In genomic region chr19:16588824-16589577, GRCh38 we compare ENCODE assay signal across 9 cellular contexts. TPM values are rescaled to one million over a fixed set of nuclear protein-coding genes. Genes with fewer than 3 reads are reported as not detected.
DNase-seq lines count a peak whose midpoint lies in the region; ATAC-seq and TF ChIP-seq lines count a peak whose summit lies in the region.
"Had no signal": no experiment of that assay in that cellular context is flagged by ENCODE, and none has a peak within 500 bp of the region (broad histone marks: within the 10 kb centered on the region; RNA-seq: fewer than 3 reads in every experiment).

No MANE protein-coding gene starts in this region.

- H3K27me3 ChIP-seq in HAP-1 (ENCODE audit: low read depth), result no peaks in the 10 kb centered on the region
- H3K27me3 ChIP-seq in PC-9 (ENCODE audit: insufficient read depth, low read depth), result no peaks in the 10 kb centered on the region
- H3K27me3 ChIP-seq in lower lobe of right lung (ENCODE audit: low read depth), result no peaks in the 10 kb centered on the region

- H3K27ac ChIP-seq in angular gyrus (ENCODE audit: low read depth, low read length) (peak overlapping the region; percentile 58), PC-9 (no peak overlapping the region), lower lobe of right lung (no peak overlapping the region)

- no peaks in the 10 kb centered on the region for H3K9me3 Mint-ChIP-seq in activated CD4-positive, alpha-beta T cell treated with anti-CD3 and anti-CD28 coated beads, Interleukin-2, amount 10 ng/mL, durations not matched to agents 24 days and 14 days
- no peaks in the 10 kb centered on the region for H3K9me3 Mint-ChIP-seq in stimulated activated memory B cell treated with anti-CD40 and anti-IgM and Interleukin-4, amounts not matched to agents 10 μg/mL and 1 μg/mL and 100 μg/mL, for 72 hours

- intact Hi-C loops in activated CD4-positive, alpha-beta T cell treated with anti-CD3 and anti-CD28 coated beads, Interleukin-2, amount 10 ng/mL, durations not matched to agents 24 days and 14 days (cut with micrococcal nuclease), result no loop called here
- intact Hi-C loops in PC-9 (cut with micrococcal nuclease; ENCODE audit: unreplicated experiment) (no loop called here), lower lobe of right lung (cut with DNase I) (no loop called here)

- CTCF ChIA-PET in PC-9 (lab: Charles Lee), result no interaction called here

- in situ Hi-C loops in HAP-1 (cut with MboI; ENCODE audit: low sequenced_read_pairs), result no loop called here

- H3K27ac Mint-ChIP-seq in activated CD4-positive, alpha-beta T cell treated with anti-CD3 and anti-CD28 coated beads, Interleukin-2, amount 10 ng/mL, durations not matched to agents 24 days and 14 days, result peak overlapping the region; percentile 96
- H3K27ac Mint-ChIP-seq in stimulated activated memory B cell treated with anti-CD40 and anti-IgM and Interleukin-4, amounts not matched to agents 10 μg/mL and 1 μg/mL and 100 μg/mL, for 72 hours, result peak overlapping the region; percentile 94

- no peaks in the 10 kb centered on the region for H3K9me2 ChIP-seq in PC-9 (ENCODE audit: insufficient read depth)

- H3K36me3 ChIP-seq in HAP-1 (replicated peaks) (no peaks in the 10 kb centered on the region), PC-9 (ENCODE audit: low read depth) (no peaks in the 10 kb centered on the region), lower lobe of right lung (no peaks in the 10 kb centered on the region)

- ATAC-seq in HG03108 (IDR thresholded peaks at IDR 0.05; ENCODE audit: unreplicated experiment), result peak; percentile 7
- ATAC-seq in stimulated activated memory B cell treated with anti-CD40 and anti-IgM and Interleukin-4, amounts not matched to agents 10 μg/mL and 1 μg/mL and 100 μg/mL, for 72 hours, result peak; percentile 2
- ATAC-seq in lower lobe of right lung, result no peak

- H3K4me1 ChIP-seq in HAP-1 (peaks cover 7% of the 10 kb centered on the region), PC-9 (replicated peaks; ENCODE audit: insufficient read depth) (peaks cover 18% of the 10 kb centered on the region), lower lobe of right lung (peaks cover 90% of the 10 kb centered on the region)

- H3K4me3 ChIP-seq in HAP-1, result no peak overlapping the region
- H3K4me3 ChIP-seq in PC-9, result no peak overlapping the region
- H3K4me3 ChIP-seq in lower lobe of right lung, result no peak overlapping the region

- peaks cover 96% of the 10 kb centered on the region for H3K79me2 ChIP-seq in PC-9 (ENCODE audit: low read depth)

- H3F3A ChIP-seq in PC-9 (ENCODE audit: insufficient read depth, low read depth), result peaks cover 8% of the 10 kb centered on the region; the same call in 1 of the 2 replicates

- H3K36me3 Mint-ChIP-seq in activated CD4-positive, alpha-beta T cell treated with anti-CD3 and anti-CD28 coated beads, Interleukin-2, amount 10 ng/mL, durations not matched to agents 24 days and 14 days (ENCODE audit: low read depth), result peaks cover 6% of the 10 kb centered on the region
- no peaks in the 10 kb centered on the region for H3K36me3 Mint-ChIP-seq in stimulated activated memory B cell treated with anti-CD40 and anti-IgM and Interleukin-4, amounts not matched to agents 10 μg/mL and 1 μg/mL and 100 μg/mL, for 72 hours

- H3K4me2 ChIP-seq in PC-9, result no peak overlapping the region

- no TSS peak for BruUV-seq in PC-9 (replicated peaks; lab: Mats Ljungman, UMichigan)

- H3K9me3 ChIP-seq in HAP-1 (no peaks in the 10 kb centered on the region), PC-9 (ENCODE audit: insufficient read depth, low read depth) (no peaks in the 10 kb centered on the region; the same call in 1 of the 2 replicates), lower lobe of right lung (no peaks in the 10 kb centered on the region)

- H3K27me3 Mint-ChIP-seq in activated CD4-positive, alpha-beta T cell treated with anti-CD3 and anti-CD28 coated beads, Interleukin-2, amount 10 ng/mL, durations not matched to agents 24 days and 14 days, result no peaks in the 10 kb centered on the region
- no peaks in the 10 kb centered on the region for H3K27me3 Mint-ChIP-seq in stimulated activated memory B cell treated with anti-CD40 and anti-IgM and Interleukin-4, amounts not matched to agents 10 μg/mL and 1 μg/mL and 100 μg/mL, for 72 hours

- POLR2A ChIA-PET in PC-9 (lab: Charles Lee; ENCODE audit: unreplicated experiment), result no interaction called here

- H2AFZ ChIP-seq in PC-9, result no peak overlapping the region

- H3K4me1 Mint-ChIP-seq in activated CD4-positive, alpha-beta T cell treated with anti-CD3 and anti-CD28 coated beads, Interleukin-2, amount 10 ng/mL, durations not matched to agents 24 days and 14 days, result peaks cover 75% of the 10 kb centered on the region
- peaks cover 95% of the 10 kb centered on the region for H3K4me1 Mint-ChIP-seq in stimulated activated memory B cell treated with anti-CD40 and anti-IgM and Interleukin-4, amounts not matched to agents 10 μg/mL and 1 μg/mL and 100 μg/mL, for 72 hours

- DNase-seq in activated CD4-positive, alpha-beta T cell treated with anti-CD3 and anti-CD28 coated beads, Interleukin-2, amount 10 ng/mL, durations not matched to agents 24 days and 14 days, result no peak
- no peak for DNase-seq in activated CD4-positive, alpha-beta T cell treated with anti-CD3 and anti-CD28 coated beads for 4 hours
- DNase-seq in HAP-1 (ENCODE audit: low spot score in 2 of 2) (no peak), PC-9 (no peak), lower lobe of right lung (no peak)
- DNase-seq: NCI-H1048 had no signal

- peaks cover 92% of the 10 kb centered on the region for H4K20me1 ChIP-seq in PC-9 (ENCODE audit: insufficient read depth)

- peak overlapping the region; percentile 87 for H3K4me3 Mint-ChIP-seq in activated CD4-positive, alpha-beta T cell treated with anti-CD3 and anti-CD28 coated beads, Interleukin-2, amount 10 ng/mL, durations not matched to agents 24 days and 14 days
- peak overlapping the region; percentile 96 for H3K4me3 Mint-ChIP-seq in stimulated activated memory B cell treated with anti-CD40 and anti-IgM and Interleukin-4, amounts not matched to agents 10 μg/mL and 1 μg/mL and 100 μg/mL, for 72 hours

- TF ChIP-seq CTCF in PC-9 (conservative IDR thresholded peaks at IDR 0.05), result no peak
- no peak for TF ChIP-seq CTCF in lower lobe of right lung (IDR thresholded peaks at IDR 0.05)

RNA-seq across cellular contexts. Expression of gene SLC35E1, which starts 16.8 kb away (rescaled TPM):
- total RNA-seq in activated CD4-positive, alpha-beta T cell treated with anti-CD3 and anti-CD28 coated beads, Interleukin-2, amount 10 ng/mL, durations not matched to agents 24 days and 14 days, result 60.2 and 65.0 TPM in 2 replicates
- total RNA-seq in PC-9 (2021) (61.0 and 65.3 TPM in 2 replicates), lower lobe of right lung (47.3 TPM)

RNA-seq across cellular contexts. Expression of gene MED26, which starts 39.0 kb away (rescaled TPM):
- total RNA-seq in activated CD4-positive, alpha-beta T cell treated with anti-CD3 and anti-CD28 coated beads, Interleukin-2, amount 10 ng/mL, durations not matched to agents 24 days and 14 days, result 15.5 and 16.8 TPM in 2 replicates
- total RNA-seq in PC-9 (2021) (11.9 and 13.0 TPM in 2 replicates), lower lobe of right lung (11.1 TPM)

RNA-seq across cellular contexts. Expression of gene CHERP, which starts 46.8 kb away (rescaled TPM):
- 88.6 and 89.8 TPM in 2 replicates for total RNA-seq in activated CD4-positive, alpha-beta T cell treated with anti-CD3 and anti-CD28 coated beads, Interleukin-2, amount 10 ng/mL, durations not matched to agents 24 days and 14 days
- total RNA-seq in PC-9 (2021) (47.7 and 52.9 TPM in 2 replicates), lower lobe of right lung (35.4 TPM)

Comparison
In these comparisons a context has a peak if more than half of its experiments do, and no peak if none do; other contexts are left out.
1. ATAC-seq: peak in HG03108 (single experiment) and stimulated activated memory B cell treated with anti-CD40 and anti-IgM and Interleukin-4, amounts not matched to agents 10 μg/mL and 1 μg/mL and 100 μg/mL, for 72 hours (single experiment); none in lower lobe of right lung (0 of 2).